ENCODE assay signal across 10 cellular contexts in the genomic region with DNA sequence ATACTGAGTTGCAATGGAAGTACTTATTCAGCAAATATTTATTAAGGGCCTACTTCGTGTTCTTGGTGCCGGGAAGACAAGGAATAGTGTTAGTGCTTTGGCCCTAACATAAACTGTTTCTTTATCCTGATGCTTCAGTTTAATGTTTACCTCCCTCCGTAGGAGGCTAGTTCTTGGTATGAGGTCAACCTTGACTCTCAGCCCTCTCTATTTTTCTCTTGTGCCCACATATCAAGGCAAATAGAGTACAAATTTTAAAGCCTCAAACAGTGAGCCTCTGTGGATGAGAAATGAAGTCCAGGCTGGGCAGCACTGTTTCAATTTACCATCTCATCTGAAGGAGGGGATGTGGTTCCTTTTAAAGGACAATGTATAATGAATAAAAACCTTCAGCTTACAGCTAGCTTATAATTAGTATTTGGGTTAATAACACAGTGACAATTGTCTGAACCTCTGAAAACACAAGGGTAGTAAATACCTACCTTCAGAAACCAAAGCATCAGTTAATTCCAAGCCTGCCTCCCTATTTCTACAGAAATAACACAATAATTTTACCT.
DNase-seq lines count a peak whose midpoint lies in the region; ATAC-seq and TF ChIP-seq lines count a peak whose summit lies in the region.
"Had no signal": no experiment of that assay in that cellular context is flagged by ENCODE, and none has a peak within 500 bp of the region (broad histone marks: within the 10 kb centered on the region; RNA-seq: fewer than 3 reads in every experiment).

No MANE protein-coding gene starts in this region.

- H3K27me3 Mint-ChIP-seq in brain, result no peaks in the 10 kb centered on the region
- peaks cover 4% of the 10 kb centered on the region for H3K27me3 Mint-ChIP-seq in activated T-helper 2 cell treated with anti-CD3 and anti-CD28 coated beads, Interferon-gamma antibody, Interleukin-2, Interleukin-4, amounts not matched to agents 10 μg/mL and 5 μg/mL and 100 μg/mL, durations not matched to agents 14 hours and 24 hours and 36 hours (ENCODE audit: low read depth)

- peak overlapping the region; percentile 63 for H3K27ac ChIP-seq in left ventricle myocardium inferior (replicated peaks)
- H3K27ac ChIP-seq in muscle layer of duodenum (ENCODE audit: low read length), result peak overlapping the region; percentile 53
- H3K27ac ChIP-seq in aorta (ENCODE audit: low read depth in 1 of 2, low read length in 2 of 2), result peak overlapping the region; percentile 68 to 76

- H3K9me3 ChIP-seq in left ventricle myocardium inferior (replicated peaks) (no peaks in the 10 kb centered on the region), muscle layer of duodenum (ENCODE audit: control insufficient read depth in 1 of 2, low read length in 2 of 2) (no peaks in the 10 kb centered on the region), aorta (ENCODE audit: control insufficient read depth, low read length) (no peaks in the 10 kb centered on the region)

- H3K9me3 Mint-ChIP-seq in brain, result no peaks in the 10 kb centered on the region
- H3K9me3 Mint-ChIP-seq in activated T-helper 2 cell treated with anti-CD3 and anti-CD28 coated beads, Interferon-gamma antibody, Interleukin-2, Interleukin-4, amounts not matched to agents 10 μg/mL and 5 μg/mL and 100 μg/mL, durations not matched to agents 14 hours and 24 hours and 36 hours, result no peaks in the 10 kb centered on the region
- H3K9me3 Mint-ChIP-seq: activated CD4-positive, alpha-beta T cell treated with anti-CD3 and anti-CD28 coated beads, Interleukin-2, amount 10 ng/mL, durations not matched to agents 24 days and 14 days had no signal

- H3K4me3 ChIP-seq in left ventricle myocardium inferior, result no peak overlapping the region
- H3K4me3 ChIP-seq in muscle layer of duodenum (ENCODE audit: low read depth in 1 of 2, low read length in 2 of 2), result no peak overlapping the region
- peak overlapping the region in 1 of 2 donors; percentile 26 for H3K4me3 ChIP-seq in aorta (ENCODE audit: low read length in 2 of 2)

- H3K36me3 ChIP-seq in left ventricle myocardium inferior, result no peaks in the 10 kb centered on the region
- H3K36me3 ChIP-seq in muscle layer of duodenum (ENCODE audit: control insufficient read depth in 1 of 2, insufficient read depth in 2 of 2, low read length in 2 of 2), result no peaks in the 10 kb centered on the region
- H3K36me3 ChIP-seq in aorta (ENCODE audit: control insufficient read depth in 1 of 2, insufficient read depth in 2 of 2, low read length in 1 of 2), result no peaks in the 10 kb centered on the region

- no peaks in the 10 kb centered on the region for H3K27me3 ChIP-seq in left ventricle myocardium inferior (ENCODE audit: low read depth)
- no peaks in the 10 kb centered on the region for H3K27me3 ChIP-seq in muscle layer of duodenum (ENCODE audit: low read depth, low read length)
- H3K27me3 ChIP-seq in aorta (ENCODE audit: control insufficient read depth in 1 of 2, insufficient read depth in 2 of 2, low read length in 1 of 2), result no peaks in the 10 kb centered on the region

- WGBS in aorta, 2 donors, result 1 to 5% methylated on average over 3 of the region's 3 CpGs

- peak; percentile 59 for ATAC-seq in aorta (ENCODE audit: low FRiP score)
- no peak for ATAC-seq in HG03025 (IDR thresholded peaks at IDR 0.05; ENCODE audit: low FRiP score, unreplicated experiment)

- H3K4me1 ChIP-seq in left ventricle myocardium inferior (peaks cover 49% of the 10 kb centered on the region), muscle layer of duodenum (ENCODE audit: control insufficient read depth in 1 of 2, insufficient read depth in 2 of 2, low read length in 2 of 2) (peaks cover 0 to 36% of the 10 kb centered on the region in 2 donors), aorta (ENCODE audit: control insufficient read depth in 1 of 2, insufficient read depth in 2 of 2, low read length in 2 of 2) (peaks cover 3% of the 10 kb centered on the region in 2 donors)

- TF ChIP-seq CTCF in left ventricle myocardium inferior (IDR thresholded peaks at IDR 0.05; ENCODE audit: borderline replicate concordance), result no peak
- no peak for TF ChIP-seq CTCF in brain (conservative IDR thresholded peaks at IDR 0.05)

- intact Hi-C loops in left ventricle myocardium inferior (cut with micrococcal nuclease), result no loop called here
- intact Hi-C loops in cardiac septum (cut with DNase I), result no loop called here
- intact Hi-C loops in aorta (cut with DNase I), result no loop called here
- intact Hi-C loops in activated T-helper 2 cell treated with anti-CD3 and anti-CD28 coated beads, Interferon-gamma antibody, Interleukin-2, Interleukin-4, amounts not matched to agents 10 μg/mL and 5 μg/mL and 100 μg/mL, durations not matched to agents 14 hours and 24 hours and 36 hours (cut with micrococcal nuclease), result no loop called here

- no peak for DNase-seq in left ventricle myocardium inferior
- DNase-seq in cardiac septum (ENCODE audit: low spot score), result no peak
- no peak for DNase-seq in aorta
- DNase-seq in activated T-helper 2 cell treated with anti-CD3 and anti-CD28 coated beads, Interferon-gamma antibody, Interleukin-2, Interleukin-4, amounts not matched to agents 10 μg/mL and 5 μg/mL and 100 μg/mL, durations not matched to agents 14 hours and 24 hours and 36 hours (ENCODE audit: low spot score), result no peak
- DNase-seq in mucosa of gallbladder (ENCODE audit: low spot score), result no peak
- DNase-seq: activated CD4-positive, alpha-beta T cell treated with anti-CD3 and anti-CD28 coated beads, Interleukin-2, amount 10 ng/mL, durations not matched to agents 24 days and 14 days; RPMI8226 had no signal

- H3K4me3 Mint-ChIP-seq in brain, result peak overlapping the region in 1 of 5 experiments; percentile 14
- no peak overlapping the region for H3K4me3 Mint-ChIP-seq in activated T-helper 2 cell treated with anti-CD3 and anti-CD28 coated beads, Interferon-gamma antibody, Interleukin-2, Interleukin-4, amounts not matched to agents 10 μg/mL and 5 μg/mL and 100 μg/mL, durations not matched to agents 14 hours and 24 hours and 36 hours (ENCODE audit: low read depth)
- H3K4me3 Mint-ChIP-seq: activated CD4-positive, alpha-beta T cell treated with anti-CD3 and anti-CD28 coated beads, Interleukin-2, amount 10 ng/mL, durations not matched to agents 24 days and 14 days had no signal

- peaks cover 3% of the 10 kb centered on the region for H3K36me3 Mint-ChIP-seq in brain
- no peaks in the 10 kb centered on the region for H3K36me3 Mint-ChIP-seq in activated T-helper 2 cell treated with anti-CD3 and anti-CD28 coated beads, Interferon-gamma antibody, Interleukin-2, Interleukin-4, amounts not matched to agents 10 μg/mL and 5 μg/mL and 100 μg/mL, durations not matched to agents 14 hours and 24 hours and 36 hours (ENCODE audit: low read depth)

- peaks cover 68% of the 10 kb centered on the region for H3K4me1 Mint-ChIP-seq in brain
- no peaks in the 10 kb centered on the region for H3K4me1 Mint-ChIP-seq in activated T-helper 2 cell treated with anti-CD3 and anti-CD28 coated beads, Interferon-gamma antibody, Interleukin-2, Interleukin-4, amounts not matched to agents 10 μg/mL and 5 μg/mL and 100 μg/mL, durations not matched to agents 14 hours and 24 hours and 36 hours (ENCODE audit: low read depth)
- H3K4me1 Mint-ChIP-seq: activated CD4-positive, alpha-beta T cell treated with anti-CD3 and anti-CD28 coated beads, Interleukin-2, amount 10 ng/mL, durations not matched to agents 24 days and 14 days had no signal

- H3K27ac Mint-ChIP-seq in brain, result peak overlapping the region in 4 of 5 experiments; percentile 24 to 55 (median 40)
- H3K27ac Mint-ChIP-seq in activated T-helper 2 cell treated with anti-CD3 and anti-CD28 coated beads, Interferon-gamma antibody, Interleukin-2, Interleukin-4, amounts not matched to agents 10 μg/mL and 5 μg/mL and 100 μg/mL, durations not matched to agents 14 hours and 24 hours and 36 hours, result no peak overlapping the region
- H3K27ac Mint-ChIP-seq: activated CD4-positive, alpha-beta T cell treated with anti-CD3 and anti-CD28 coated beads, Interleukin-2, amount 10 ng/mL, durations not matched to agents 24 days and 14 days had no signal
